8 cellular contexts compared by ENCODE assay signal in genomic region chr16:21819617-21820016, GRCh38. TPM values are rescaled to one million over a fixed set of nuclear protein-coding genes. Genes with fewer than 3 reads are reported as not detected.
A peak's percentile ranks its signal among the peaks of the same experiment; 100 is the strongest.
DNase-seq lines count a peak whose midpoint lies in the region; ATAC-seq and TF ChIP-seq lines count a peak whose summit lies in the region.
"Not testable (repeated sequence)": the region's sequence is repeated elsewhere in the genome, so short reads cannot be mapped to it uniquely, and the experiment has no call there.

No MANE protein-coding gene starts in this region.

- H2BK5ac ChIP-seq in H9 (ENCODE audit: insufficient read length, low read length): not testable (repeated sequence)

- not testable (repeated sequence) for H3K9me3 ChIP-seq in H9 (ENCODE audit: control insufficient read depth, low read depth, low read length); RWPE2 (ENCODE audit: severe bottlenecking); ectodermal cell (ENCODE audit: control insufficient read depth, low read length); right cardiac atrium (ENCODE audit: control insufficient read depth, low read length); naive thymus-derived CD4-positive, alpha-beta T cell (ENCODE audit: control insufficient read depth in 2 of 3, low read length in 3 of 3); smooth muscle cell (replicated peaks; ENCODE audit: low read depth)

- not testable (repeated sequence) for H3K79me1 ChIP-seq in H9 (ENCODE audit: insufficient read depth, low read depth, low read length, poor library complexity, severe bottlenecking)

- not testable (repeated sequence) for H2AK5ac ChIP-seq in H9 (ENCODE audit: insufficient read length, low read length)

- TF ChIP-seq CTCF in H9 (conservative IDR thresholded peaks at IDR 0.05); RWPE2 (IDR thresholded peaks at IDR 0.05; ENCODE audit: poor library complexity, severe bottlenecking); smooth muscle cell (IDR thresholded peaks at IDR 0.05; ENCODE audit: borderline replicate concordance, insufficient read depth, poor library complexity, severe bottlenecking): not testable (repeated sequence)

- peak overlapping the region; percentile 76 for H3K4me3 ChIP-seq in ACC112 (ENCODE audit: low read depth, low read length)
- peak overlapping the region; percentile 48 for H3K4me3 ChIP-seq in RWPE2 (ENCODE audit: severe bottlenecking)
- peak overlapping the region; percentile 62 for H3K4me3 ChIP-seq in ectodermal cell (ENCODE audit: insufficient read depth, low read depth, low read length)
- H3K4me3 ChIP-seq in right cardiac atrium (ENCODE audit: low read length): peak overlapping the region; percentile 42
- H3K4me3 ChIP-seq in naive thymus-derived CD4-positive, alpha-beta T cell (ENCODE audit: low read length): peak overlapping the region; percentile 91
- peak overlapping the region; percentile 55 for H3K4me3 ChIP-seq in smooth muscle cell

- not testable (repeated sequence) for H3F3A ChIP-seq in smooth muscle cell (ENCODE audit: low read depth)

- H3K23ac ChIP-seq in H9 (ENCODE audit: insufficient read length, low read depth, low read length): not testable (repeated sequence)

- not testable (repeated sequence) for H3K9me3 Mint-ChIP-seq in H9; activated naive CD4-positive, alpha-beta T cell treated with anti-CD3 and anti-CD28 coated beads for 36 hours; naive thymus-derived CD4-positive, alpha-beta T cell

- not testable (repeated sequence) for H3K56ac ChIP-seq in H9 (ENCODE audit: insufficient read length, low read depth, low read length)

- H3K27me3 ChIP-seq in ACC112 (ENCODE audit: insufficient read depth, low read length); H9 (ENCODE audit: insufficient read depth, low read length); RWPE2 (ENCODE audit: insufficient read depth, poor library complexity, severe bottlenecking); ectodermal cell (ENCODE audit: control insufficient read depth, insufficient read depth, low read length, poor library complexity, severe bottlenecking); right cardiac atrium (ENCODE audit: control insufficient read depth, insufficient read depth); naive thymus-derived CD4-positive, alpha-beta T cell (ENCODE audit: control insufficient read depth in 2 of 2, insufficient read depth in 2 of 2, low read length in 2 of 2); smooth muscle cell (ENCODE audit: low read depth): not testable (repeated sequence)

- H3K4me1 Mint-ChIP-seq in H9: not testable (repeated sequence)
- H3K4me1 Mint-ChIP-seq in activated naive CD4-positive, alpha-beta T cell treated with anti-CD3 and anti-CD28 coated beads for 36 hours (ENCODE audit: low read depth): peaks cover 21% of the 10 kb centered on the region
- H3K4me1 Mint-ChIP-seq in naive thymus-derived CD4-positive, alpha-beta T cell: peaks cover 12 to 34% (median 21%) of the 10 kb centered on the region in 7 donors

- not testable (repeated sequence) for H3K9ac ChIP-seq in H9 (ENCODE audit: extremely low read depth, insufficient read length, low read length)
- H3K9ac ChIP-seq in smooth muscle cell (ENCODE audit: low read depth): peak overlapping the region; percentile 9

- peak overlapping the region; percentile 86 for H3K4me2 ChIP-seq in H9 (ENCODE audit: insufficient read depth, insufficient read length, low read length)
- H3K4me2 ChIP-seq in smooth muscle cell: peak overlapping the region; percentile 83

- not testable (repeated sequence) for H3K27me3 Mint-ChIP-seq in H9 (ENCODE audit: low read depth); activated naive CD4-positive, alpha-beta T cell treated with anti-CD3 and anti-CD28 coated beads for 36 hours (ENCODE audit: low read depth); naive thymus-derived CD4-positive, alpha-beta T cell

- H4K91ac ChIP-seq in H9 (ENCODE audit: insufficient read length, low read depth, low read length): not testable (repeated sequence)

- CTCF ChIA-PET in activated naive CD4-positive, alpha-beta T cell treated with anti-CD3 and anti-CD28 coated beads for 36 hours (lab: Charles Lee): not testable (repeated sequence)
- CTCF ChIA-PET in naive thymus-derived CD4-positive, alpha-beta T cell (lab: Charles Lee): interaction anchor here (1.1 to 1.8 kb wide), 2 partner anchors 134 to 141 kb away, joined by 3 to 5 read pairs; partner anchors contain the start of gene UQCRC2

- POLR2A ChIA-PET in naive thymus-derived CD4-positive, alpha-beta T cell (lab: Charles Lee): interaction anchor here (0.8 to 2.1 kb wide), 5 partner anchors 119 to 369 kb away, joined by 3 to 10 read pairs (median 3); partner anchors contain the start of gene UQCRC2

- H3K27ac Mint-ChIP-seq in H9: not testable (repeated sequence)
- H3K27ac Mint-ChIP-seq in activated naive CD4-positive, alpha-beta T cell treated with anti-CD3 and anti-CD28 coated beads for 36 hours: peak overlapping the region; percentile 98
- peak overlapping the region; percentile 9 to 100 (median 99) for H3K27ac Mint-ChIP-seq in naive thymus-derived CD4-positive, alpha-beta T cell

- H3K14ac ChIP-seq in H9 (ENCODE audit: insufficient read depth, low read length): not testable (repeated sequence)

- not testable (repeated sequence) for H4K8ac ChIP-seq in H9 (replicated peaks; ENCODE audit: insufficient read length, low read depth, low read length)

- H3K27ac ChIP-seq in ACC112 (ENCODE audit: low read depth, low read length) (peak overlapping the region; percentile 65; the same call in 1 of the 2 replicates), RWPE2 (ENCODE audit: poor library complexity, severe bottlenecking) (peak overlapping the region; percentile 37), right cardiac atrium (ENCODE audit: low read length) (peak overlapping the region; percentile 37)
- not testable (repeated sequence) for H3K27ac ChIP-seq in H9 (ENCODE audit: insufficient read length, low read depth, low read length); ectodermal cell (ENCODE audit: insufficient read depth, low read depth, low read length, poor library complexity, severe bottlenecking); smooth muscle cell (ENCODE audit: low read depth)
- H3K27ac ChIP-seq in naive thymus-derived CD4-positive, alpha-beta T cell (ENCODE audit: low read depth, low read length): peak overlapping the region; percentile 97

- intact Hi-C loops in activated naive CD4-positive, alpha-beta T cell treated with anti-CD3 and anti-CD28 coated beads for 36 hours (cut with micrococcal nuclease): loop anchor here (2.0 to 5.0 kb wide), 4 partner anchors 118 to 373 kb away; partner anchors contain the start of genes METTL9 and UQCRC2
- intact Hi-C loops in right cardiac atrium (cut with DNase I): not testable (repeated sequence)
- intact Hi-C loops in naive thymus-derived CD4-positive, alpha-beta T cell (cut with micrococcal nuclease): loop anchor here in 1 of 2 donors (1.0 kb wide), 1 partner anchor 134 kb away; the partner anchor contains the start of gene UQCRC2

- not testable (repeated sequence) for ATAC-seq in RWPE2 (ENCODE audit: low read depth); right cardiac atrium; naive thymus-derived CD4-positive, alpha-beta T cell

- H3T11ph ChIP-seq in H9 (ENCODE audit: low read length): not testable (repeated sequence)

- H3K4me3 Mint-ChIP-seq in H9: peak overlapping the region; percentile 83 to 95
- H3K4me3 Mint-ChIP-seq in activated naive CD4-positive, alpha-beta T cell treated with anti-CD3 and anti-CD28 coated beads for 36 hours: peak overlapping the region; percentile 91
- H3K4me3 Mint-ChIP-seq in naive thymus-derived CD4-positive, alpha-beta T cell: peak overlapping the region; percentile 94 to 99 (median 96)

- H4K5ac ChIP-seq in H9 (ENCODE audit: insufficient read length, low read depth, low read length): not testable (repeated sequence)

- H4K20me1 ChIP-seq in H9 (ENCODE audit: control insufficient read depth, insufficient read depth, insufficient read length); smooth muscle cell (ENCODE audit: low read depth): not testable (repeated sequence)

- not testable (repeated sequence) for H3K79me2 ChIP-seq in ACC112 (ENCODE audit: control insufficient read depth, insufficient read depth, low read length, unreplicated experiment); H9 (ENCODE audit: insufficient read depth, low read length); smooth muscle cell (ENCODE audit: low read depth)

- H2AFZ ChIP-seq in ACC112 (ENCODE audit: low read length, unreplicated experiment) (peak overlapping the region; percentile 25), smooth muscle cell (ENCODE audit: low read depth) (peak overlapping the region; percentile 92)
- H2AFZ ChIP-seq in H9 (ENCODE audit: low read length): not testable (repeated sequence)

- H2BK20ac ChIP-seq in H9 (ENCODE audit: low read depth, low read length, poor library complexity, severe bottlenecking): not testable (repeated sequence)

- H3K4me1 ChIP-seq in ACC112 (ENCODE audit: control insufficient read depth, insufficient read depth, low read length, unreplicated experiment); H9 (ENCODE audit: insufficient read depth, low read length); RWPE2 (ENCODE audit: insufficient read depth, poor library complexity, severe bottlenecking); ectodermal cell (ENCODE audit: control insufficient read depth, insufficient read depth, low read length); right cardiac atrium (ENCODE audit: control insufficient read depth, insufficient read depth, low read length); naive thymus-derived CD4-positive, alpha-beta T cell (ENCODE audit: control insufficient read depth in 2 of 2, insufficient read depth in 2 of 2, low read length in 2 of 2); smooth muscle cell (ENCODE audit: low read depth): not testable (repeated sequence)

- WGBS in H9 (ENCODE audit: extremely low coverage, insufficient read length, low lambda C conversion rate): no CpG with 5 or more reads among the region's 10 CpGs
- WGBS in ectodermal cell, 2 experiments: 88 to 95% methylated on average over 2 of the region's 10 CpGs
- WGBS in right cardiac atrium: 32% methylated on average over 10 of the region's 10 CpGs
- WGBS in smooth muscle cell (ENCODE audit: low lambda C conversion rate): 52% methylated on average over 10 of the region's 10 CpGs

- not testable (repeated sequence) for H2BK15ac ChIP-seq in H9 (ENCODE audit: low read depth, low read length)

- H3K18ac ChIP-seq in H9 (ENCODE audit: insufficient read length, low read depth, low read length): not testable (repeated sequence)

- DNase-seq in H9; RWPE2 (ENCODE audit: low spot score); activated naive CD4-positive, alpha-beta T cell treated with anti-CD3 and anti-CD28 coated beads for 36 hours; right cardiac atrium; smooth muscle cell (lab: John Stamatoyannopoulos, UW; ENCODE audit: unreplicated experiment): not testable (repeated sequence)
- peak in 1 of 9 donors; percentile 2 for DNase-seq in naive thymus-derived CD4-positive, alpha-beta T cell

- not testable (repeated sequence) for H3K23me2 ChIP-seq in H9 (ENCODE audit: insufficient read length, low read depth, low read length, poor library complexity, severe bottlenecking)

- peaks cover 2 to 21% (median 10%) of the 10 kb centered on the region in 3 experiments; a peak in 6 of 7 replicates for H3K36me3 Mint-ChIP-seq in H9 (ENCODE audit: insufficient read depth in 1 of 3, low read depth in 3 of 3)
- not testable (repeated sequence) for H3K36me3 Mint-ChIP-seq in activated naive CD4-positive, alpha-beta T cell treated with anti-CD3 and anti-CD28 coated beads for 36 hours (ENCODE audit: low read depth); naive thymus-derived CD4-positive, alpha-beta T cell

- H3K36me3 ChIP-seq in ACC112 (ENCODE audit: insufficient read depth, low read length); RWPE2 (ENCODE audit: low read depth); ectodermal cell (ENCODE audit: control insufficient read depth, insufficient read depth, low read length); naive thymus-derived CD4-positive, alpha-beta T cell (ENCODE audit: control insufficient read depth in 2 of 3, insufficient read depth in 3 of 3, low read length in 3 of 3); smooth muscle cell (ENCODE audit: low read depth): not testable (repeated sequence)

- H2BK120ac ChIP-seq in H9 (ENCODE audit: low read depth, low read length, poor library complexity, severe bottlenecking): not testable (repeated sequence)

- not testable (repeated sequence) for H2BK12ac ChIP-seq in H9 (ENCODE audit: insufficient read length, low read depth, low read length)

- not testable (repeated sequence) for H3K4ac ChIP-seq in H9 (ENCODE audit: low read depth, low read length)

RNA-seq across cellular contexts. Expression of gene NPIPB4, which starts 37.9 kb away (rescaled TPM):
- total RNA-seq in H9 (2021) (110 and 161 TPM in 2 replicates), right cardiac atrium (10 to 100 TPM; 37.2 to 47.6 (median 41.6) TPM), smooth muscle cell (7.3 and 10.8 TPM in 2 replicates)
- total RNA-seq in activated naive CD4-positive, alpha-beta T cell treated with anti-CD3 and anti-CD28 coated beads for 36 hours: 10 to 100 TPM; 91.9 to 94.9 TPM
- polyA plus RNA-seq in ectodermal cell (2013, experiment 1 of 4): 47.3 TPM
- 48.5 TPM for polyA plus RNA-seq in ectodermal cell (2013, experiment 2 of 4)
- 24.9 TPM for polyA plus RNA-seq in ectodermal cell (2013, experiment 3 of 4)
- polyA plus RNA-seq in ectodermal cell (2013, experiment 4 of 4): 39.0 TPM
- polyA plus RNA-seq in right cardiac atrium (9.4 TPM), smooth muscle cell (11.4 and 23.9 TPM in 2 replicates)
- 100 to 1,000 TPM; 221 to 409 (median 232) TPM for total RNA-seq in naive thymus-derived CD4-positive, alpha-beta T cell
- polyA plus RNA-seq in naive thymus-derived CD4-positive, alpha-beta T cell: 1 to 10 TPM; 5.1 to 5.3 TPM
